24 cellular contexts compared by ENCODE assay signal in the genomic region with DNA sequence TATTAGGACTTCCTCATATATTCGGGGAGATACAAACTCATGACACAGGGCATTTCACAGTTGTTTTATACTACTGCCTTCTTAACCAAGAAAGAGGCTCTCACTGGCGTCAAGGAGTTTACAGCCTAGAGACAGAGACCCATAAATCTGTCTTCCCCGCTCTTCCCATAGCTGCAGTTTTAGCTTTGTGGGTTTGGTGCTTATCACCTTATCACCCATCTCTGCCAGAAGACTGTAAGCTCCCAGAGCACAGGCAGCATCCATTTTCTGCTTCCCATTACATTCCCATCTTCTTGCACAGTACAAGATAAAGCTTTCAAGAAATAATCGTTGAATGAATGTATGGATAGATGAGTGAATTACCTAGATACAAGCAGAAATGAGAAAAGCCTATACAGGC.
"Had no signal": no experiment of that assay in that cellular context is flagged by ENCODE, and none has a peak within 500 bp of the region (broad histone marks: within the 10 kb centered on the region; RNA-seq: fewer than 3 reads in every experiment).

No MANE protein-coding gene starts in this region.

- DNase-seq: activated CD4-positive, alpha-beta T cell treated with anti-CD3 and anti-CD28 coated beads, Interleukin-2, amount 10 ng/mL, durations not matched to agents 7 days and 5 days; activated CD4-positive, CD25-positive, alpha-beta regulatory T cell treated with anti-CD3 and anti-CD28 coated beads, Interleukin-2, amount 50 U/mL, for 72 hours; activated CD8-positive, alpha-beta memory T cell treated with anti-CD3 and anti-CD28 coated beads, Interleukin-2, amount 10 ng/mL, durations not matched to agents 7 days and 5 days; activated CD8-positive, alpha-beta T cell treated with anti-CD3 and anti-CD28 coated beads for 36 hours; activated gamma-delta T cell treated with Interleukin-2 at 50 U/mL for 16 hours; adrenal gland; heart right ventricle; occipital lobe; posterior cingulate gyrus; small intestine; stimulated activated CD4-positive, alpha-beta T cell treated with anti-CD3 and anti-CD28 coated beads, Interleukin-2, amount 100 ng/mL, for 24 hours; testis; trophoblast cell; uterus; WERI-Rb-1 had no signal

- H3K27ac Mint-ChIP-seq: activated CD4-positive, alpha-beta T cell treated with anti-CD3 and anti-CD28 coated beads, Interleukin-2, amount 10 ng/mL, durations not matched to agents 7 days and 5 days; activated CD8-positive, alpha-beta memory T cell treated with anti-CD3 and anti-CD28 coated beads, Interleukin-2, amount 10 ng/mL, durations not matched to agents 7 days and 5 days; activated CD8-positive, alpha-beta T cell treated with anti-CD3 and anti-CD28 coated beads for 36 hours; stimulated activated memory B cell treated with anti-CD40 and anti-IgM and Interleukin-4, amounts not matched to agents 10 μg/mL and 1 μg/mL and 100 μg/mL, for 72 hours; T-helper 2 cell treated with Interferon-gamma antibody and Interleukin-4, amounts not matched to agents 5 μg/mL and 100 μg/mL, for 36 hours had no signal

- H3K27me3 ChIP-seq: adrenal gland, breast epithelium, heart right ventricle, testis, uterus had no signal

- H3K27me3 Mint-ChIP-seq: activated CD4-positive, alpha-beta T cell treated with anti-CD3 and anti-CD28 coated beads, Interleukin-2, amount 10 ng/mL, durations not matched to agents 7 days and 5 days; activated CD8-positive, alpha-beta memory T cell treated with anti-CD3 and anti-CD28 coated beads, Interleukin-2, amount 10 ng/mL, durations not matched to agents 7 days and 5 days; activated CD8-positive, alpha-beta T cell treated with anti-CD3 and anti-CD28 coated beads for 36 hours; activated naive CD8-positive, alpha-beta T cell; stimulated activated memory B cell treated with anti-CD40 and anti-IgM and Interleukin-4, amounts not matched to agents 10 μg/mL and 1 μg/mL and 100 μg/mL, for 72 hours had no signal

- H3K4me3 ChIP-seq: adrenal gland, breast epithelium, coronary artery, heart right ventricle, lung, testis, uterus had no signal

- H3K9me3 ChIP-seq: adrenal gland, breast epithelium, heart right ventricle, testis, uterus had no signal

- H3K27ac ChIP-seq: adrenal gland, breast epithelium, coronary artery, epithelial cell of prostate, heart right ventricle, testis, uterus, WERI-Rb-1 had no signal

- H3K36me3 Mint-ChIP-seq: activated CD8-positive, alpha-beta memory T cell treated with anti-CD3 and anti-CD28 coated beads, Interleukin-2, amount 10 ng/mL, durations not matched to agents 7 days and 5 days; activated naive CD8-positive, alpha-beta T cell; stimulated activated memory B cell treated with anti-CD40 and anti-IgM and Interleukin-4, amounts not matched to agents 10 μg/mL and 1 μg/mL and 100 μg/mL, for 72 hours had no signal

- ATAC-seq: activated CD8-positive, alpha-beta memory T cell treated with anti-CD3 and anti-CD28 coated beads, Interleukin-2, amount 10 ng/mL, durations not matched to agents 7 days and 5 days; activated CD8-positive, alpha-beta T cell treated with anti-CD3 and anti-CD28 coated beads for 36 hours; heart right ventricle; left lobe of liver; sciatic nerve; stimulated activated memory B cell treated with anti-CD40 and anti-IgM and Interleukin-4, amounts not matched to agents 10 μg/mL and 1 μg/mL and 100 μg/mL, for 72 hours had no signal

- H3K9me3 Mint-ChIP-seq: activated CD4-positive, alpha-beta T cell treated with anti-CD3 and anti-CD28 coated beads, Interleukin-2, amount 10 ng/mL, durations not matched to agents 7 days and 5 days; activated CD8-positive, alpha-beta T cell treated with anti-CD3 and anti-CD28 coated beads for 36 hours; stimulated activated memory B cell treated with anti-CD40 and anti-IgM and Interleukin-4, amounts not matched to agents 10 μg/mL and 1 μg/mL and 100 μg/mL, for 72 hours; T-helper 2 cell treated with Interferon-gamma antibody and Interleukin-4, amounts not matched to agents 5 μg/mL and 100 μg/mL, for 36 hours had no signal

- H3K36me3 ChIP-seq: adrenal gland, breast epithelium, heart right ventricle, uterus, WERI-Rb-1 had no signal

- H3K4me3 Mint-ChIP-seq: activated CD4-positive, alpha-beta T cell treated with anti-CD3 and anti-CD28 coated beads, Interleukin-2, amount 10 ng/mL, durations not matched to agents 7 days and 5 days; activated CD8-positive, alpha-beta memory T cell treated with anti-CD3 and anti-CD28 coated beads, Interleukin-2, amount 10 ng/mL, durations not matched to agents 7 days and 5 days; activated CD8-positive, alpha-beta T cell treated with anti-CD3 and anti-CD28 coated beads for 36 hours; activated naive CD8-positive, alpha-beta T cell; stimulated activated memory B cell treated with anti-CD40 and anti-IgM and Interleukin-4, amounts not matched to agents 10 μg/mL and 1 μg/mL and 100 μg/mL, for 72 hours; T-helper 2 cell treated with Interferon-gamma antibody and Interleukin-4, amounts not matched to agents 5 μg/mL and 100 μg/mL, for 36 hours had no signal

- H3K4me1 ChIP-seq: breast epithelium, testis, uterus had no signal

- H3K4me1 Mint-ChIP-seq: stimulated activated memory B cell treated with anti-CD40 and anti-IgM and Interleukin-4, amounts not matched to agents 10 μg/mL and 1 μg/mL and 100 μg/mL, for 72 hours had no signal
